17 cellular contexts compared by ENCODE assay signal in genomic region chr15:92747047-92747446, GRCh38.
"Had no signal": no experiment of that assay in that cellular context is flagged by ENCODE, and none has a peak within 500 bp of the region (broad histone marks: within the 10 kb centered on the region; RNA-seq: fewer than 3 reads in every experiment).

No MANE protein-coding gene starts in this region.

- H3K27me3 ChIP-seq: hepatocyte, thyroid gland, uterus had no signal

- H2AFZ ChIP-seq: hepatocyte, parathyroid adenoma had no signal

- H3K79me2 ChIP-seq: hepatocyte, parathyroid adenoma had no signal

- H3K27me3 Mint-ChIP-seq: activated CD4-positive, alpha-beta T cell treated with anti-CD3 and anti-CD28 coated beads, Interleukin-2, amount 10 ng/mL, durations not matched to agents 7 days and 5 days had no signal

- H3K27ac ChIP-seq: coronary artery, epithelial cell of prostate, lower lobe of right lung, parathyroid adenoma, thyroid gland, uterus had no signal

- H3K36me3 Mint-ChIP-seq: activated naive CD4-positive, alpha-beta T cell treated with anti-CD3 and anti-CD28 coated beads, Interleukin-2, amount 10 ng/mL, durations not matched to agents 7 days and 5 days had no signal

- H3K27ac Mint-ChIP-seq: activated CD4-positive, alpha-beta T cell treated with anti-CD3 and anti-CD28 coated beads, Interleukin-2, amount 10 ng/mL, durations not matched to agents 7 days and 5 days; activated naive CD4-positive, alpha-beta T cell treated with anti-CD3 and anti-CD28 coated beads, Interleukin-2, amount 10 ng/mL, durations not matched to agents 7 days and 5 days; activated T-helper 2 cell treated with anti-CD3 and anti-CD28 coated beads, Interferon-gamma antibody, Interleukin-2, Interleukin-4, amounts not matched to agents 10 μg/mL and 5 μg/mL and 100 μg/mL, durations not matched to agents 14 hours and 24 hours and 36 hours had no signal

- DNase-seq: activated CD4-positive, alpha-beta T cell treated with anti-CD3 and anti-CD28 coated beads, Interleukin-2, amount 10 ng/mL, durations not matched to agents 7 days and 5 days; activated CD4-positive, CD25-positive, alpha-beta regulatory T cell; activated CD8-positive, alpha-beta memory T cell treated with anti-CD3 and anti-CD28 coated beads for 24 hours; activated naive CD4-positive, alpha-beta T cell treated with anti-CD3 and anti-CD28 coated beads, Interleukin-2, amount 10 ng/mL, durations not matched to agents 7 days and 5 days; activated T-cell treated with anti-CD3 and anti-CD28 coated beads for 4 hours; caudate nucleus; effector CD4-positive, alpha-beta T cell; lower lobe of right lung; midbrain; small intestine; thyroid gland; uterus had no signal

- H3K4me3 ChIP-seq: coronary artery, hepatocyte, lower lobe of right lung, thyroid gland, uterus had no signal

- H3K4me3 Mint-ChIP-seq: activated CD4-positive, alpha-beta T cell treated with anti-CD3 and anti-CD28 coated beads, Interleukin-2, amount 10 ng/mL, durations not matched to agents 7 days and 5 days; activated naive CD4-positive, alpha-beta T cell treated with anti-CD3 and anti-CD28 coated beads, Interleukin-2, amount 10 ng/mL, durations not matched to agents 7 days and 5 days had no signal

- H3K9me3 Mint-ChIP-seq: activated CD4-positive, alpha-beta T cell treated with anti-CD3 and anti-CD28 coated beads, Interleukin-2, amount 10 ng/mL, durations not matched to agents 7 days and 5 days; activated naive CD4-positive, alpha-beta T cell treated with anti-CD3 and anti-CD28 coated beads, Interleukin-2, amount 10 ng/mL, durations not matched to agents 7 days and 5 days; activated T-helper 2 cell treated with anti-CD3 and anti-CD28 coated beads, Interferon-gamma antibody, Interleukin-2, Interleukin-4, amounts not matched to agents 10 μg/mL and 5 μg/mL and 100 μg/mL, durations not matched to agents 14 hours and 24 hours and 36 hours had no signal

- H3K9ac ChIP-seq: parathyroid adenoma had no signal

- H3K4me1 ChIP-seq: lower lobe of right lung, parathyroid adenoma, uterus had no signal

- H3K4me2 ChIP-seq: hepatocyte had no signal

- H3K36me3 ChIP-seq: lower lobe of right lung, thyroid gland, uterus had no signal

- H3K9me3 ChIP-seq: thyroid gland, uterus had no signal

- H3K4me1 Mint-ChIP-seq: activated CD4-positive, alpha-beta T cell treated with anti-CD3 and anti-CD28 coated beads, Interleukin-2, amount 10 ng/mL, durations not matched to agents 7 days and 5 days; activated naive CD4-positive, alpha-beta T cell treated with anti-CD3 and anti-CD28 coated beads, Interleukin-2, amount 10 ng/mL, durations not matched to agents 7 days and 5 days had no signal

- ATAC-seq: lower lobe of right lung had no signal
